ENCODE assay signal across 8 cellular contexts in the genomic region with DNA sequence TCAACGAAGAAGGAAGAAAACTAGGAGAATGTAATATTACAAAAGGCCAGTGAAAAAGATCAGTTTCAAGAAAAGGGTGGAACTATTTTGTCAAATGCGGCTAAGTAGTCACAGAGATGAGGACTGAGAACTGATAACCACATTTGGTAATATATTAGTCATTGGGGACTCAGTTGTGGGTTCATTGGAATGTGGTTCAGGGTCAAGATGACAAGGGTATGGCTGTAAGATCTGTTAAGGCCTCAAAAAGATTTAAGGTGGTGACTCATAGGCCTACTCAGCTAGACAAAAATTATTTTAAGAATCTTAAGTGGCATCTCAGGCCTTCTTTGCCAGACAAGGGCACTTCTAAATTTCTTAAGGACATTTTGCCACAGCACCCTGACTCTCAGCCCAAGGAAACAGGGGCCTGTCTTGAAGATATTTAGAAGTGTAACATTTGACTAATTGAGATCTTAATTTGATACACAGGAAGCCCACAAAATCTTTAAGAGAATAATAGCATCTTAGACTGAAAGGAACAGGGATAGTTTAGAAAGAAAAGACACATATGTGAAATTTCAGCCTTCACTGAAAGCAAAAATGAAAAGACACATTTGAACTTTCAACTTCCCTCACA.
DNase-seq lines count a peak whose midpoint lies in the region; ATAC-seq lines count a peak whose summit lies in the region.

No MANE protein-coding gene starts in this region.

- peaks cover 7% of the 10 kb centered on the region for H3K4me1 Mint-ChIP-seq in activated T-helper 2 cell treated with anti-CD3 and anti-CD28 coated beads, Interferon-gamma antibody, Interleukin-2, Interleukin-4, amounts not matched to agents 10 μg/mL and 5 μg/mL and 100 μg/mL, durations not matched to agents 14 hours and 24 hours and 36 hours (ENCODE audit: low read depth)

- DNase-seq in stimulated activated CD4-positive, alpha-beta T cell treated with anti-CD3 and anti-CD28 coated beads, Interleukin-4, amount 100 ng/mL, for 24 hours = peak; percentile 10
- DNase-seq in stimulated activated CD4-positive, alpha-beta T cell treated with anti-CD3 and anti-CD28 coated beads, Interleukin-4, amount 100 ng/mL, for 1 hour = no peak
- DNase-seq in activated T-helper 2 cell treated with anti-CD3 and anti-CD28 coated beads, Interferon-gamma antibody, Interleukin-2, Interleukin-4, amounts not matched to agents 10 μg/mL and 5 μg/mL and 100 μg/mL, durations not matched to agents 14 hours and 24 hours and 36 hours (ENCODE audit: low spot score) = no peak
- DNase-seq in NCI-H2107 treated with DMSO at 0.1 percent for 48 hours (lab: John Stamatoyannopoulos, UW; ENCODE audit: unreplicated experiment) = no peak
- no peak for DNase-seq in posterior cingulate gyrus
- no peak for DNase-seq in cardiac septum (ENCODE audit: low spot score)
- DNase-seq in AML-193 (lab: John Stamatoyannopoulos, UW) = no peak

- peaks cover 2% of the 10 kb centered on the region for H3K27me3 Mint-ChIP-seq in activated T-helper 2 cell treated with anti-CD3 and anti-CD28 coated beads, Interferon-gamma antibody, Interleukin-2, Interleukin-4, amounts not matched to agents 10 μg/mL and 5 μg/mL and 100 μg/mL, durations not matched to agents 14 hours and 24 hours and 36 hours (ENCODE audit: low read depth)

- ATAC-seq in HG03139 (IDR thresholded peaks at IDR 0.05; ENCODE audit: unreplicated experiment) = peak; percentile 81

- intact Hi-C loops in activated T-helper 2 cell treated with anti-CD3 and anti-CD28 coated beads, Interferon-gamma antibody, Interleukin-2, Interleukin-4, amounts not matched to agents 10 μg/mL and 5 μg/mL and 100 μg/mL, durations not matched to agents 14 hours and 24 hours and 36 hours (cut with micrococcal nuclease) = loop anchor here (2.0 to 5.0 kb wide), 3 partner anchors 82 to 270 kb away; partner anchors contain the start of genes CASP8, STRADB and TRAK2
- intact Hi-C loops in posterior cingulate gyrus (cut with DNase I) (no loop called here), cardiac septum (cut with DNase I) (no loop called here)

- H3K4me3 Mint-ChIP-seq in activated T-helper 2 cell treated with anti-CD3 and anti-CD28 coated beads, Interferon-gamma antibody, Interleukin-2, Interleukin-4, amounts not matched to agents 10 μg/mL and 5 μg/mL and 100 μg/mL, durations not matched to agents 14 hours and 24 hours and 36 hours (ENCODE audit: low read depth) = no peak overlapping the region

- peak overlapping the region; percentile 83 for H3K27ac Mint-ChIP-seq in activated T-helper 2 cell treated with anti-CD3 and anti-CD28 coated beads, Interferon-gamma antibody, Interleukin-2, Interleukin-4, amounts not matched to agents 10 μg/mL and 5 μg/mL and 100 μg/mL, durations not matched to agents 14 hours and 24 hours and 36 hours

- H3K36me3 Mint-ChIP-seq in activated T-helper 2 cell treated with anti-CD3 and anti-CD28 coated beads, Interferon-gamma antibody, Interleukin-2, Interleukin-4, amounts not matched to agents 10 μg/mL and 5 μg/mL and 100 μg/mL, durations not matched to agents 14 hours and 24 hours and 36 hours (ENCODE audit: low read depth) = no peaks in the 10 kb centered on the region

- peaks cover 64% of the 10 kb centered on the region for H3K9me3 Mint-ChIP-seq in activated T-helper 2 cell treated with anti-CD3 and anti-CD28 coated beads, Interferon-gamma antibody, Interleukin-2, Interleukin-4, amounts not matched to agents 10 μg/mL and 5 μg/mL and 100 μg/mL, durations not matched to agents 14 hours and 24 hours and 36 hours
